ENCODE assay signal across 8 cellular contexts in genomic region chr11:36744375-36745168, GRCh38.
DNase-seq lines count a peak whose midpoint lies in the region; ATAC-seq and TF ChIP-seq lines count a peak whose summit lies in the region.

No MANE protein-coding gene starts in this region.

- H3K9me3 Mint-ChIP-seq in immature natural killer cell = peaks cover 0 to 2% (median 0%) of the 10 kb centered on the region in 6 donors

- no peaks in the 10 kb centered on the region for H3K36me3 ChIP-seq in body of pancreas (replicated peaks in 1 of 2; ENCODE audit: insufficient read depth in 1 of 2, low read depth in 2 of 2)

- no peak overlapping the region for H3K27ac Mint-ChIP-seq in immature natural killer cell

- no peaks in the 10 kb centered on the region for H3K27me3 ChIP-seq in body of pancreas

- WGBS in body of pancreas, 2 donors = 22 to 26% methylated on average over 11 of the region's 11 CpGs

- ATAC-seq in body of pancreas (peak; percentile 61), HG02840 (IDR thresholded peaks at IDR 0.05; ENCODE audit: low FRiP score, unreplicated experiment) (no peak)

- intact Hi-C loops in body of pancreas (cut with DNase I) = no loop called here

- DNase-seq in activated gamma-delta T cell treated with Interleukin-2 at 50 U/mL for 16 hours (peak; percentile 55), activated gamma-delta T cell (lab: John Stamatoyannopoulos, UW) (no peak), MV-4-11 (lab: John Stamatoyannopoulos, UW) (peak; percentile 58), T-helper 22 cell (ENCODE audit: low read depth) (peak; percentile 3), body of pancreas (peak; percentile 67 to 85 (median 78)), immature natural killer cell (peak; percentile 36 to 42 (median 37))
- peak; percentile 44 to 49 for DNase-seq in stimulated activated CD4-positive, alpha-beta T cell treated with anti-CD3 and anti-CD28 coated beads, Interleukin-15, amount 100 ng/mL, for 48 hours (ENCODE audit: low read depth in 2 of 2)

- TF ChIP-seq POLR2A in body of pancreas (IDR thresholded peaks at IDR 0.05) = no peak

- H3K27me3 Mint-ChIP-seq in immature natural killer cell (ENCODE audit: low read depth in 3 of 3) = peaks cover 4 to 12% (median 9%) of the 10 kb centered on the region in 3 donors

- no peak overlapping the region for H3K4me3 ChIP-seq in body of pancreas

- H3K4me1 ChIP-seq in body of pancreas = no peaks in the 10 kb centered on the region

- TF ChIP-seq CTCF in body of pancreas (IDR thresholded peaks at IDR 0.05) = peak; percentile 56 to 89 (median 75)

- no peak overlapping the region for H3K27ac ChIP-seq in body of pancreas

- H3K36me3 Mint-ChIP-seq in immature natural killer cell = no peaks in the 10 kb centered on the region

- peaks cover 2 to 6% of the 10 kb centered on the region in 2 donors for H3K4me1 Mint-ChIP-seq in immature natural killer cell

- H3K4me3 Mint-ChIP-seq in immature natural killer cell = peak overlapping the region in 1 of 5 donors; percentile 24

- no peaks in the 10 kb centered on the region for H3K9me3 ChIP-seq in body of pancreas
